ENCODE assay signal across 15 cellular contexts in genomic region chr15:75942464-75942863, GRCh38.
"Had no signal": no experiment of that assay in that cellular context is flagged by ENCODE, and none has a peak within 500 bp of the region (broad histone marks: within the 10 kb centered on the region; RNA-seq: fewer than 3 reads in every experiment).

No MANE protein-coding gene starts in this region.

- H3K27ac Mint-ChIP-seq: nephron progenitor cell; stimulated activated naive B cell treated with anti-CD40 and anti-IgM and Interleukin-4, amounts not matched to agents 10 μg/mL and 1 μg/mL and 100 μg/mL, for 72 hours had no signal

- DNase-seq: effector CD4-positive, alpha-beta T cell; gastrocnemius medialis; heart right ventricle; hypothalamus; kidney glomerular epithelial cell; mammary epithelial cell; naive thymus-derived CD4-positive, alpha-beta T cell; nephron progenitor cell; spleen; stimulated activated CD4-positive, alpha-beta T cell treated with anti-CD3 and anti-CD28 coated beads, Interleukin-15, amount 100 ng/mL, for 24 hours; stimulated activated CD4-positive, alpha-beta T cell treated with anti-CD3 and anti-CD28 coated beads, Interleukin-1b, Interleukin-23, amount 100 ng/mL, for 48 hours; stimulated activated CD4-positive, alpha-beta T cell treated with anti-CD3 and anti-CD28 coated beads, Interleukin-4, amount 100 ng/mL, for 24 hours; stimulated activated naive B cell treated with anti-CD40 and anti-IgM and Interleukin-4, amounts not matched to agents 10 μg/mL and 1 μg/mL and 100 μg/mL, for 72 hours; trophoblast cell had no signal

- ATAC-seq: gastrocnemius medialis; heart right ventricle; naive thymus-derived CD4-positive, alpha-beta T cell; sciatic nerve; stimulated activated naive B cell treated with anti-CD40 and anti-IgM and Interleukin-4, amounts not matched to agents 10 μg/mL and 1 μg/mL and 100 μg/mL, for 72 hours had no signal

- H3K4me1 Mint-ChIP-seq: naive thymus-derived CD4-positive, alpha-beta T cell had no signal

- H3K4me3 Mint-ChIP-seq: naive thymus-derived CD4-positive, alpha-beta T cell; nephron progenitor cell; stimulated activated naive B cell treated with anti-CD40 and anti-IgM and Interleukin-4, amounts not matched to agents 10 μg/mL and 1 μg/mL and 100 μg/mL, for 72 hours had no signal
